ENCODE assay signal across 8 cellular contexts in genomic region chr16:4263504-4264436, GRCh38. TPM values are rescaled to one million over a fixed set of nuclear protein-coding genes. Genes with fewer than 3 reads are reported as not detected.
DNase-seq lines count a peak whose midpoint lies in the region; ATAC-seq and TF ChIP-seq lines count a peak whose summit lies in the region.

No MANE protein-coding gene starts in this region.

- CTCF ChIA-PET in naive thymus-derived CD4-positive, alpha-beta T cell (lab: Charles Lee) = interaction anchor here (0.5 to 1.2 kb wide), 3 partner anchors 10 to 68 kb away, joined by 3 to 5 read pairs (median 3); no protein-coding TSS in a partner anchor

- peak; percentile 97 for DNase-seq in AG10803 (ENCODE audit: low read depth)
- peak; percentile 64 for DNase-seq in HuH-7 (ENCODE audit: low spot score)
- peak; percentile 37 for DNase-seq in dermis blood vessel endothelial cell
- DNase-seq in naive thymus-derived CD4-positive, alpha-beta T cell = peak in 1 of 9 donors; percentile 35
- DNase-seq in NCI-H774 (lab: John Stamatoyannopoulos, UW) = no peak
- DNase-seq in NAMALWA (ENCODE audit: low spot score) = no peak

- POLR2A ChIA-PET in naive thymus-derived CD4-positive, alpha-beta T cell (lab: Charles Lee) = interaction anchor here (1.0 to 1.9 kb wide), 2 partner anchors 10 kb away, joined by 3 to 6 read pairs; partner anchors contain the start of gene TFAP4

- H3K27ac ChIP-seq in naive thymus-derived CD4-positive, alpha-beta T cell (ENCODE audit: low read depth, low read length) = no peak overlapping the region

- no peak for TF ChIP-seq CTCF in AG10803 (conservative IDR thresholded peaks at IDR 0.05; ENCODE audit: low read length)

- peaks cover 3 to 9% (median 6%) of the 10 kb centered on the region in 5 donors for H3K36me3 Mint-ChIP-seq in naive thymus-derived CD4-positive, alpha-beta T cell

- H3K4me3 ChIP-seq in AG10803 (ENCODE audit: low read length) = peak overlapping the region; percentile 44
- no peak overlapping the region for H3K4me3 ChIP-seq in naive thymus-derived CD4-positive, alpha-beta T cell (ENCODE audit: low read length)

- H3K27me3 ChIP-seq in naive thymus-derived CD4-positive, alpha-beta T cell (ENCODE audit: control insufficient read depth in 2 of 2, insufficient read depth in 2 of 2, low read length in 2 of 2) = no peaks in the 10 kb centered on the region

- peaks cover 0 to 39% (median 11%) of the 10 kb centered on the region in 3 experiments for H3K36me3 ChIP-seq in naive thymus-derived CD4-positive, alpha-beta T cell (ENCODE audit: control insufficient read depth in 2 of 3, insufficient read depth in 3 of 3, low read length in 3 of 3)

- no peak overlapping the region for H3K4me3 Mint-ChIP-seq in naive thymus-derived CD4-positive, alpha-beta T cell

- no peaks in the 10 kb centered on the region for H3K9me3 ChIP-seq in naive thymus-derived CD4-positive, alpha-beta T cell (ENCODE audit: control insufficient read depth in 2 of 3, low read length in 3 of 3)

- peaks cover 0 to 2% (median 0%) of the 10 kb centered on the region in 11 donors for H3K9me3 Mint-ChIP-seq in naive thymus-derived CD4-positive, alpha-beta T cell

- H3K4me1 Mint-ChIP-seq in naive thymus-derived CD4-positive, alpha-beta T cell = peaks cover 2 to 21% (median 16%) of the 10 kb centered on the region in 7 donors

- H3K4me1 ChIP-seq in naive thymus-derived CD4-positive, alpha-beta T cell (ENCODE audit: control insufficient read depth in 2 of 2, insufficient read depth in 2 of 2, low read length in 2 of 2) = no peaks in the 10 kb centered on the region

- no peaks in the 10 kb centered on the region for H3K27me3 Mint-ChIP-seq in naive thymus-derived CD4-positive, alpha-beta T cell

- H3K27ac Mint-ChIP-seq in naive thymus-derived CD4-positive, alpha-beta T cell = peak overlapping the region in 1 of 9 donors; percentile 49

- peak; percentile 29 for ATAC-seq in naive thymus-derived CD4-positive, alpha-beta T cell
- ATAC-seq in GM18517 (IDR thresholded peaks at IDR 0.05; ENCODE audit: unreplicated experiment) = no peak
- ATAC-seq in HG03432 (IDR thresholded peaks at IDR 0.05; ENCODE audit: unreplicated experiment) = no peak

- intact Hi-C loops in naive thymus-derived CD4-positive, alpha-beta T cell (cut with micrococcal nuclease) = no loop called here

RNA-seq across cellular contexts. Expression of gene TFAP4, which starts 9.1 kb away (rescaled TPM):
- total RNA-seq in dermis blood vessel endothelial cell = 4.1 and 7.3 TPM in 2 replicates
- total RNA-seq in naive thymus-derived CD4-positive, alpha-beta T cell = 10 to 100 TPM; 14.9 to 35.8 (median 25.3) TPM
- 1 to 10 TPM; 1.3 to 2.1 TPM for polyA plus RNA-seq in naive thymus-derived CD4-positive, alpha-beta T cell

RNA-seq across cellular contexts. Expression of gene SRL, which starts 21.9 kb away (rescaled TPM):
- 0.37 and 0.51 TPM in 2 replicates for total RNA-seq in dermis blood vessel endothelial cell
- not detected for total RNA-seq in naive thymus-derived CD4-positive, alpha-beta T cell
- not detected for polyA plus RNA-seq in naive thymus-derived CD4-positive, alpha-beta T cell

RNA-seq across cellular contexts. Expression of gene GLIS2, which starts 52.1 kb away (rescaled TPM):
- total RNA-seq in dermis blood vessel endothelial cell = 0.79 and 1.2 TPM in 2 replicates
- total RNA-seq in naive thymus-derived CD4-positive, alpha-beta T cell = under 1 TPM in 1 of 5 experiments, not detected in 4; 0.53 TPM
- polyA plus RNA-seq in naive thymus-derived CD4-positive, alpha-beta T cell = not detected

Comparison
In these comparisons a context has a peak if more than half of its experiments do, and no peak if none do; other contexts are left out.
1. DNase-seq: peak in AG10803 (single experiment), HuH-7 (single experiment) and dermis blood vessel endothelial cell (single experiment); none in NCI-H774 (single experiment) and NAMALWA (single experiment).